ENCODE assay signal across 7 cellular contexts in genomic region chr2:233700028-233700635, GRCh38. TPM values are rescaled to one million over a fixed set of nuclear protein-coding genes. Genes with fewer than 3 reads are reported as not detected.
A peak's percentile ranks its signal among the peaks of the same experiment; 100 is the strongest.
DNase-seq lines count a peak whose midpoint lies in the region; ATAC-seq and TF ChIP-seq lines count a peak whose summit lies in the region.
"Had no signal": no experiment of that assay in that cellular context is flagged by ENCODE, and none has a peak within 500 bp of the region (broad histone marks: within the 10 kb centered on the region; RNA-seq: fewer than 3 reads in every experiment).

No MANE protein-coding gene starts in this region.

- no peak overlapping the region for H3K4me3 Mint-ChIP-seq in activated T-helper 1 cell treated with anti-CD3 and anti-CD28 coated beads, Interleukin-12 subunit alpha, Interleukin-12 subunit beta, Interleukin-2, Interleukin-4 antibody, amounts not matched to agents 30 ng/mL and 10 ng/mL and 1 ng/mL, durations not matched to agents 14 hours and 24 hours and 36 hours

- H3K27me3 Mint-ChIP-seq in activated T-helper 1 cell treated with anti-CD3 and anti-CD28 coated beads, Interleukin-12 subunit alpha, Interleukin-12 subunit beta, Interleukin-2, Interleukin-4 antibody, amounts not matched to agents 30 ng/mL and 10 ng/mL and 1 ng/mL, durations not matched to agents 14 hours and 24 hours and 36 hours (ENCODE audit: insufficient read depth): peaks cover 7% of the 10 kb centered on the region

- no peaks in the 10 kb centered on the region for H3K36me3 ChIP-seq in stomach

- intact Hi-C loops in stomach (cut with DNase I; ENCODE audit: low total_unique reads): no loop called here
- intact Hi-C loops in activated T-helper 1 cell treated with anti-CD3 and anti-CD28 coated beads, Interleukin-12 subunit alpha, Interleukin-12 subunit beta, Interleukin-2, Interleukin-4 antibody, amounts not matched to agents 30 ng/mL and 10 ng/mL and 1 ng/mL, durations not matched to agents 14 hours and 24 hours and 36 hours (cut with micrococcal nuclease): no loop called here

- H3K27ac Mint-ChIP-seq in activated T-helper 1 cell treated with anti-CD3 and anti-CD28 coated beads, Interleukin-12 subunit alpha, Interleukin-12 subunit beta, Interleukin-2, Interleukin-4 antibody, amounts not matched to agents 30 ng/mL and 10 ng/mL and 1 ng/mL, durations not matched to agents 14 hours and 24 hours and 36 hours: no peak overlapping the region

- H3K4me1 Mint-ChIP-seq in activated T-helper 1 cell treated with anti-CD3 and anti-CD28 coated beads, Interleukin-12 subunit alpha, Interleukin-12 subunit beta, Interleukin-2, Interleukin-4 antibody, amounts not matched to agents 30 ng/mL and 10 ng/mL and 1 ng/mL, durations not matched to agents 14 hours and 24 hours and 36 hours (ENCODE audit: low read depth): no peaks in the 10 kb centered on the region

- no peak overlapping the region for H3K4me3 ChIP-seq in stomach

- H3K9me3 Mint-ChIP-seq in activated T-helper 1 cell treated with anti-CD3 and anti-CD28 coated beads, Interleukin-12 subunit alpha, Interleukin-12 subunit beta, Interleukin-2, Interleukin-4 antibody, amounts not matched to agents 30 ng/mL and 10 ng/mL and 1 ng/mL, durations not matched to agents 14 hours and 24 hours and 36 hours: no peaks in the 10 kb centered on the region

- WGBS in stomach, 5 donors: 15 to 46% (median 21%) methylated on average over 1 of the region's 1 CpG

- TF ChIP-seq CTCF in stomach (IDR thresholded peaks at IDR 0.05): no peak

- TF ChIP-seq POLR2A in erythroblast (IDR thresholded peaks at IDR 0.05; ENCODE audit: low read length) (no peak), stomach (IDR thresholded peaks at IDR 0.05) (no peak)

- H3K27me3 ChIP-seq in stomach: no peaks in the 10 kb centered on the region

- DNase-seq in NCI-H1105 (lab: John Stamatoyannopoulos, UW) (peak; percentile 6), erythroblast (lab: John Stamatoyannopoulos, UW) (peak; percentile 78 to 93), stomach (peak; percentile 74)
- no peak for DNase-seq in activated T-helper 1 cell treated with anti-CD3 and anti-CD28 coated beads, Interleukin-12 subunit alpha, Interleukin-12 subunit beta, Interleukin-2, Interleukin-4 antibody, amounts not matched to agents 30 ng/mL and 10 ng/mL and 1 ng/mL, durations not matched to agents 14 hours and 24 hours and 36 hours (ENCODE audit: low spot score)
- DNase-seq: activated gamma-delta T cell treated with Interleukin-2 at 50 U/mL for 16 hours had no signal

- no peak for TF ChIP-seq EP300 in stomach (IDR thresholded peaks at IDR 0.05)

- H3K36me3 Mint-ChIP-seq in activated T-helper 1 cell treated with anti-CD3 and anti-CD28 coated beads, Interleukin-12 subunit alpha, Interleukin-12 subunit beta, Interleukin-2, Interleukin-4 antibody, amounts not matched to agents 30 ng/mL and 10 ng/mL and 1 ng/mL, durations not matched to agents 14 hours and 24 hours and 36 hours (ENCODE audit: low read depth): peaks cover 1% of the 10 kb centered on the region

- H3K4me1 ChIP-seq in stomach: peaks cover 0 to 13% (median 5%) of the 10 kb centered on the region in 4 donors

- ATAC-seq in HG03460 (IDR thresholded peaks at IDR 0.05; ENCODE audit: unreplicated experiment) (no peak), HG02763 (IDR thresholded peaks at IDR 0.05; ENCODE audit: unreplicated experiment) (no peak)

- H3K9me3 ChIP-seq in stomach: no peaks in the 10 kb centered on the region

- peak overlapping the region; percentile 37 to 79 (median 76) for H3K27ac ChIP-seq in stomach

RNA-seq across cellular contexts. Expression of gene UGT1A6, which starts 7.4 kb away (rescaled TPM):
- total RNA-seq in stomach: 100 to 1,000 TPM in 1 of 5 donors, 10 to 100 TPM in 4; 22.9 to 184 (median 30.6) TPM
- 10 to 100 TPM in 1 of 3 donors, 1 to 10 TPM in 2; 3.5 to 12.8 (median 6.5) TPM for polyA plus RNA-seq in stomach
- total RNA-seq in activated T-helper 1 cell treated with anti-CD3 and anti-CD28 coated beads, Interleukin-12 subunit alpha, Interleukin-12 subunit beta, Interleukin-2, Interleukin-4 antibody, amounts not matched to agents 30 ng/mL and 10 ng/mL and 1 ng/mL, durations not matched to agents 14 hours and 24 hours and 36 hours: not detected in 2 replicates

RNA-seq across cellular contexts. Expression of gene UGT1A5, which starts 12.6 kb away (rescaled TPM):
- 10 to 100 TPM in 1 of 5 donors, 1 to 10 TPM in 1, under 1 TPM in 1, not detected in 2; 0.37 to 13.0 (median 1.7) TPM for total RNA-seq in stomach
- not detected for polyA plus RNA-seq in stomach
- total RNA-seq in activated T-helper 1 cell treated with anti-CD3 and anti-CD28 coated beads, Interleukin-12 subunit alpha, Interleukin-12 subunit beta, Interleukin-2, Interleukin-4 antibody, amounts not matched to agents 30 ng/mL and 10 ng/mL and 1 ng/mL, durations not matched to agents 14 hours and 24 hours and 36 hours: not detected in 2 replicates

RNA-seq across cellular contexts. Expression of gene UGT1A4, which starts 18.4 kb away (rescaled TPM):
- total RNA-seq in stomach: 1 to 10 TPM in 3 of 5 donors, under 1 TPM in 1, not detected in 1; 0.73 to 7.2 (median 3.9) TPM
- polyA plus RNA-seq in stomach: under 1 TPM in 1 of 3 donors, not detected in 2; 0.38 TPM
- not detected in 2 replicates for total RNA-seq in activated T-helper 1 cell treated with anti-CD3 and anti-CD28 coated beads, Interleukin-12 subunit alpha, Interleukin-12 subunit beta, Interleukin-2, Interleukin-4 antibody, amounts not matched to agents 30 ng/mL and 10 ng/mL and 1 ng/mL, durations not matched to agents 14 hours and 24 hours and 36 hours

RNA-seq across cellular contexts. Expression of gene UGT1A7, which starts 18.4 kb away (rescaled TPM):
- total RNA-seq in stomach: 10 to 100 TPM in 1 of 5 donors, 1 to 10 TPM in 2, under 1 TPM in 1, not detected in 1; 0.45 to 37.1 (median 3.6) TPM
- polyA plus RNA-seq in stomach: 10 to 100 TPM in 1 of 3 donors, 1 to 10 TPM in 1, not detected in 1; 3.4 to 34.0 TPM
- not detected in 2 replicates for total RNA-seq in activated T-helper 1 cell treated with anti-CD3 and anti-CD28 coated beads, Interleukin-12 subunit alpha, Interleukin-12 subunit beta, Interleukin-2, Interleukin-4 antibody, amounts not matched to agents 30 ng/mL and 10 ng/mL and 1 ng/mL, durations not matched to agents 14 hours and 24 hours and 36 hours

RNA-seq across cellular contexts. Expression of gene UGT1A9, which starts 28.4 kb away (rescaled TPM):
- 1 to 10 TPM in 2 of 5 donors, under 1 TPM in 1, not detected in 2; 0.73 to 7.0 (median 3.9) TPM for total RNA-seq in stomach
- polyA plus RNA-seq in stomach: not detected
- total RNA-seq in activated T-helper 1 cell treated with anti-CD3 and anti-CD28 coated beads, Interleukin-12 subunit alpha, Interleukin-12 subunit beta, Interleukin-2, Interleukin-4 antibody, amounts not matched to agents 30 ng/mL and 10 ng/mL and 1 ng/mL, durations not matched to agents 14 hours and 24 hours and 36 hours: not detected in 2 replicates

Comparison
In these comparisons a context has a peak if more than half of its experiments do, and no peak if none do; other contexts are left out.
1. RNA of gene UGT1A6, which starts 7.4 kb away (total RNA-seq): 22.9 to 184 TPM in stomach; not detected in activated T-helper 1 cell treated with anti-CD3 and anti-CD28 coated beads, Interleukin-12 subunit alpha, Interleukin-12 subunit beta, Interleukin-2, Interleukin-4 antibody, amounts not matched to agents 30 ng/mL and 10 ng/mL and 1 ng/mL, durations not matched to agents 14 hours and 24 hours and 36 hours; every median in the first group is over 10 times any median in the second.